Comparison of ENCODE assay signal across 6 cellular contexts in the genomic region with DNA sequence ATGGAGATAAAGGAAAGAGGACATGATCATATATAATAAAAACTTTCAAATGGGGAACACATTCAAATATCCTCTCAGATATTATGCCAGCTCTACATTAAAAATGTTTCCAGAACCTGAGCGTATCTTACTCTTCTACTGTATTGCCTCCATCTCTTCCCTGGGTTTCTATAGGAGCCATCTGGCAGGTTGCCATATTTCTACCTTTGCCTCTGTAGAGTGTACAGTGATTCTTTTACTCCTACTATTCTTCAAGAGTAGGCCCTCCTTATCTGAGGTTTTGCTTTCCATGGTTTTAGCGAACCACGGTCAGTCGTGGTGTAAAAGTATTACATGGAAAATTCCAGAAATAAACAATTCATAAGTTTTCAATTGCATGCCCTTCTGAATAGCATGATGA.
"Had no signal": no experiment of that assay in that cellular context is flagged by ENCODE, and none has a peak within 500 bp of the region (broad histone marks: within the 10 kb centered on the region; RNA-seq: fewer than 3 reads in every experiment).

No MANE protein-coding gene starts in this region.

- DNase-seq: IMR-90, KBM-7, KG1 had no signal

- ATAC-seq: HepG2 had no signal

- H3K27ac ChIP-seq: HL-60 had no signal

- FAIRE-seq: HepG2, HTR-8/SVneo had no signal
